8 cellular contexts compared by ENCODE assay signal in genomic region chr6:157989541-157990289, GRCh38. TPM values are rescaled to one million over a fixed set of nuclear protein-coding genes. Genes with fewer than 3 reads are reported as not detected.
DNase-seq lines count a peak whose midpoint lies in the region; ATAC-seq, FAIRE-seq and TF ChIP-seq lines count a peak whose summit lies in the region.

No MANE protein-coding gene starts in this region.

- H3K9ac ChIP-seq in GM12878 (ENCODE audit: control insufficient read depth, insufficient read depth, low read length) = no peak overlapping the region

- H3K27ac ChIP-seq in GM12878 (ENCODE audit: control insufficient read depth, insufficient read depth) = no peak overlapping the region

- H3K27me3 Mint-ChIP-seq in type B pancreatic cell = no peaks in the 10 kb centered on the region
- no peaks in the 10 kb centered on the region for H3K27me3 Mint-ChIP-seq in progenitor cell of endocrine pancreas

- H3K9me3 Mint-ChIP-seq in type B pancreatic cell (peaks cover 4% of the 10 kb centered on the region), progenitor cell of endocrine pancreas (ENCODE audit: low read depth) (no peaks in the 10 kb centered on the region)

- in situ Hi-C loops in GM12878 (cut with MboI) = no loop called here

- peak overlapping the region; percentile 22 for H3K4me3 Mint-ChIP-seq in type B pancreatic cell
- no peak overlapping the region for H3K4me3 Mint-ChIP-seq in progenitor cell of endocrine pancreas (ENCODE audit: low read depth)

- H3K9me3 ChIP-seq in GM12878 (replicated peaks; ENCODE audit: control insufficient read depth, insufficient read depth, low read length) = no peaks in the 10 kb centered on the region

- H3K36me3 Mint-ChIP-seq in type B pancreatic cell (peaks cover 9% of the 10 kb centered on the region), progenitor cell of endocrine pancreas (ENCODE audit: insufficient read depth) (no peaks in the 10 kb centered on the region)

- no peaks in the 10 kb centered on the region for H3K27me3 ChIP-seq in GM12878 (replicated peaks in 1 of 2; ENCODE audit: control insufficient read depth in 2 of 2, insufficient read depth in 2 of 2, low read length in 1 of 2)

- no peak overlapping the region for H2AFZ ChIP-seq in GM12878 (ENCODE audit: control insufficient read depth, low read depth, low read length)

- intact Hi-C loops in GM12878 (cut with micrococcal nuclease; ENCODE audit: unreplicated experiment) = no loop called here
- intact Hi-C loops in left colon (cut with DNase I, micrococcal nuclease) = loop anchor here in 1 of 2 donors (10.0 kb wide), 1 partner anchor 85 kb away; no protein-coding TSS in a partner anchor

- RAD21 ChIA-PET in GM12878 (lab: Charles Lee; ENCODE audit: unreplicated experiment) = no interaction called here

- SMC1A ChIA-PET in GM12878 (lab: Charles Lee; ENCODE audit: uncharacterized antibody, unreplicated experiment) = no interaction called here

- no TSS peak for BruUV-seq in GM12878 (replicated peaks; lab: Mats Ljungman, UMichigan)

- peak overlapping the region; percentile 42; the same call in 1 of the 2 replicates for H3K4me2 ChIP-seq in GM12878 (ENCODE audit: control insufficient read depth, insufficient read depth)

- H3K27ac Mint-ChIP-seq in type B pancreatic cell (peak overlapping the region; percentile 56), progenitor cell of endocrine pancreas (no peak overlapping the region)

- TF ChIP-seq CTCF in GM12878 (IDR thresholded peaks at IDR 0.05 in 2 of 3, conservative IDR thresholded peaks at IDR 0.05 in 1 of 3; ENCODE audit: control insufficient read depth in 2 of 3, extremely low read depth in 1 of 3, insufficient read depth in 1 of 3, low read depth in 3 of 3, low read length in 3 of 3) (no peak), type B pancreatic cell (conservative IDR thresholded peaks at IDR 0.05) (no peak), progenitor cell of endocrine pancreas (IDR thresholded peaks at IDR 0.05; ENCODE audit: unreplicated experiment) (no peak)

- H3K4me1 Mint-ChIP-seq in type B pancreatic cell (ENCODE audit: unreplicated experiment) (peaks cover 42% of the 10 kb centered on the region), progenitor cell of endocrine pancreas (ENCODE audit: low read depth) (peaks cover 28% of the 10 kb centered on the region)

- peaks cover 5% of the 10 kb centered on the region for H3K79me2 ChIP-seq in GM12878 (ENCODE audit: control insufficient read depth, insufficient read depth, low read length)

- TF ChIP-seq RAD21 in GM12878 (IDR thresholded peaks at IDR 0.05; ENCODE audit: insufficient read depth, low read depth, low read length) = no peak

- CTCF ChIA-PET in GM12878 (lab: Yijun Ruan, JAX) (no interaction called here), HEK293T (lab: Yijun Ruan, JAX) (no interaction called here)

- H3K36me3 ChIP-seq in GM12878 (ENCODE audit: control insufficient read depth in 2 of 2, insufficient read depth in 2 of 2, low read length in 1 of 2) = no peaks in the 10 kb centered on the region; a peak in 1 of 4 replicates

- H4K20me1 ChIP-seq in GM12878 (ENCODE audit: control insufficient read depth, insufficient read depth) = no peaks in the 10 kb centered on the region

- WGBS in GM12878 (ENCODE audit: insufficient coverage, insufficient replicate concordance, low lambda C conversion rate, missing lambda C conversion rate) = 88% methylated on average over 22 of the region's 22 CpGs

- DNase-seq in ELF-1 (ENCODE audit: low read depth, low spot score) (peak; percentile 55), NCI-H2171 (lab: John Stamatoyannopoulos, UW) (peak; percentile 80), GM12878 (ENCODE audit: low read depth, low spot score) (no peak), left colon (peak; percentile 86 to 92), type B pancreatic cell (ENCODE audit: extremely low spot score, unreplicated experiment) (no peak), progenitor cell of endocrine pancreas (ENCODE audit: low spot score, unreplicated experiment) (no peak), HEK293T (ENCODE audit: extremely low spot score) (no peak), frontal cortex (ENCODE audit: low spot score in 2 of 2) (no peak)

- no peak overlapping the region for H3K4me3 ChIP-seq in GM12878

- ATAC-seq in GM12878 = no peak; the same call in 2 of the 3 replicates
- peak; percentile 87 for ATAC-seq in left colon

- FAIRE-seq in GM12878 (lab: Jason Lieb, UNC) = no peak
- FAIRE-seq in frontal cortex (lab: Jason Lieb, UNC) = no peak

- peaks cover 3% of the 10 kb centered on the region for H3K4me1 ChIP-seq in GM12878 (ENCODE audit: control insufficient read depth, insufficient read depth, low read length)

- no peak for TF ChIP-seq EP300 in GM12878 (IDR thresholded peaks at IDR 0.05; ENCODE audit: borderline replicate concordance in 1 of 2, control insufficient read depth in 1 of 2, low read depth in 2 of 2, low read length in 2 of 2)

- POLR2A ChIA-PET in GM12878 (lab: Charles Lee) = interaction anchor here (0.5 kb wide), 1 partner anchor 1222 kb away, joined by 3 read pairs; no protein-coding TSS in a partner anchor
- POLR2A ChIA-PET in HEK293T (lab: Yijun Ruan, JAX) = no interaction called here

- TF ChIP-seq POLR2A in GM12878 (IDR thresholded peaks at IDR 0.05; ENCODE audit: low read depth, low read length) = no peak

TF ChIP-seq in GM12878, 131 proteins besides CTCF, POLR2A, EP300 and RAD21 (continues in another document):
- TF ChIP-seq CBX3 (IDR thresholded peaks at IDR 0.05; ENCODE audit: borderline replicate concordance, low read depth) (no peak), EED (IDR thresholded peaks at IDR 0.05; ENCODE audit: low read depth) (no peak), SMAD1 (IDR thresholded peaks at IDR 0.05; ENCODE audit: low read depth, partially characterized antibody) (no peak), RELB (IDR thresholded peaks at IDR 0.05; ENCODE audit: low read depth) (no peak), MYC (IDR thresholded peaks at IDR 0.05; ENCODE audit: insufficient read depth, insufficient read length, insufficient replicate concordance, low read length, severe bottlenecking) (no peak), SP1 (IDR thresholded peaks at IDR 0.05; ENCODE audit: low read depth, low read length) (no peak), PML (IDR thresholded peaks at IDR 0.05; ENCODE audit: low read length) (no peak)

TF ChIP-seq in HEK293T, 16 proteins besides CTCF, POLR2A, EP300 and RAD21:
- no peak for TF ChIP-seq ZNF384 (IDR thresholded peaks at IDR 0.05)
- no peak for TF ChIP-seq CTBP1 (IDR thresholded peaks at IDR 0.05; ENCODE audit: borderline replicate concordance)
- TF ChIP-seq L3MBTL2 (conservative IDR thresholded peaks at IDR 0.05) = no peak
- TF ChIP-seq FOXK2 (IDR thresholded peaks at IDR 0.05) = no peak
- TF ChIP-seq PKNOX1 (IDR thresholded peaks at IDR 0.05) = no peak
- TF ChIP-seq SP1 (IDR thresholded peaks at IDR 0.05) = no peak
- TF ChIP-seq FOXA1 (IDR thresholded peaks at IDR 0.05) = no peak
- no peak for TF ChIP-seq LEF1 (IDR thresholded peaks at IDR 0.05; ENCODE audit: borderline replicate concordance)
- no peak for TF ChIP-seq BHLHE40 (IDR thresholded peaks at IDR 0.05; ENCODE audit: borderline replicate concordance)
- no peak for TF ChIP-seq HDGF (IDR thresholded peaks at IDR 0.05; ENCODE audit: borderline replicate concordance)
- no peak for TF ChIP-seq SUZ12 (IDR thresholded peaks at IDR 0.05)
- no peak for TF ChIP-seq ARNT (IDR thresholded peaks at IDR 0.05)
- TF ChIP-seq FOXM1 (IDR thresholded peaks at IDR 0.05; ENCODE audit: borderline replicate concordance) = no peak
- TF ChIP-seq NFRKB (IDR thresholded peaks at IDR 0.05) = no peak
- TF ChIP-seq ELF4 (IDR thresholded peaks at IDR 0.05) = no peak

RNA-seq across cellular contexts. Expression of gene SYNJ2, which starts 8.1 kb away (rescaled TPM):
- 3.6 and 4.1 TPM in 2 replicates for total RNA-seq in GM12878 (2013; cell fraction: nucleolus; rRNA removed)
- total RNA-seq in GM12878 (2014; rRNA removed) (0.60 and 1.4 TPM in 2 replicates), GM12878 (2014; rRNA removed; fragmentation: Illumina TruSeq; extraction: Trizol) (0.41 and 0.54 TPM in 2 replicates), GM12878 (2021) (0.51 and 0.87 TPM in 2 replicates), left colon (10 to 100 TPM; 35.4 to 50.1 TPM), type B pancreatic cell (ENCODE audit: low replicate concordance) (17.0 and 31.2 TPM in 2 replicates), progenitor cell of endocrine pancreas (18.9 and 22.2 TPM in 2 replicates), frontal cortex (6.5 TPM)
- polyA plus RNA-seq in GM12878 (2011; ENCODE audit: low read depth) = 1.00 TPM
- polyA plus RNA-seq in GM12878 (2011; rRNA removed) (1.3 and 1.8 TPM in 2 replicates), GM12878 (2014; fragmentation: Illumina TruSeq; extraction: Trizol) (0.66 and 0.95 TPM in 2 replicates), GM12878 (2014; fragmentation: Nextera tagmentation; extraction: Ambion mirVana) (under 1 TPM; 0.11 to 0.60 TPM), GM12878 (2014; rRNA removed) (0.32 and 0.79 TPM in 2 replicates), GM12878 (2016; fragmentation: Nextera tagmentation; extraction: Ambion mirVana) (under 1 TPM; 0.43 to 0.53 TPM)
- polyA plus RNA-seq in GM12878 (2011; cell fraction: cytosol; rRNA removed) = 2.1 and 2.5 TPM in 2 replicates
- polyA plus RNA-seq in GM12878 (2011; cell fraction: nucleus; rRNA removed) = 2.2 and 2.8 TPM in 2 replicates
- polyA plus RNA-seq in GM12878 (2012) = 0.91 and 1.1 TPM in 2 replicates
- 2.6 and 2.9 TPM in 2 replicates for polyA minus RNA-seq in GM12878 (2011; rRNA and poly(A)+ RNA removed)
- 1.0 and 1.5 TPM in 2 replicates for polyA minus RNA-seq in GM12878 (2011; cell fraction: cytosol; rRNA and poly(A)+ RNA removed)
- polyA minus RNA-seq in GM12878 (2011; cell fraction: nucleus; rRNA and poly(A)+ RNA removed) = 1.3 and 3.4 TPM in 2 replicates

Comparison
In these comparisons a context has a peak if more than half of its experiments do, and no peak if none do; other contexts are left out.
1. DNase-seq: peak in ELF-1 (single experiment), NCI-H2171 (single experiment) and left colon (2 of 2); none in GM12878 (single experiment), type B pancreatic cell (single experiment), progenitor cell of endocrine pancreas (single experiment), HEK293T (single experiment) and frontal cortex (0 of 2).